ENCODE assay signal across 8 cellular contexts in the genomic region with DNA sequence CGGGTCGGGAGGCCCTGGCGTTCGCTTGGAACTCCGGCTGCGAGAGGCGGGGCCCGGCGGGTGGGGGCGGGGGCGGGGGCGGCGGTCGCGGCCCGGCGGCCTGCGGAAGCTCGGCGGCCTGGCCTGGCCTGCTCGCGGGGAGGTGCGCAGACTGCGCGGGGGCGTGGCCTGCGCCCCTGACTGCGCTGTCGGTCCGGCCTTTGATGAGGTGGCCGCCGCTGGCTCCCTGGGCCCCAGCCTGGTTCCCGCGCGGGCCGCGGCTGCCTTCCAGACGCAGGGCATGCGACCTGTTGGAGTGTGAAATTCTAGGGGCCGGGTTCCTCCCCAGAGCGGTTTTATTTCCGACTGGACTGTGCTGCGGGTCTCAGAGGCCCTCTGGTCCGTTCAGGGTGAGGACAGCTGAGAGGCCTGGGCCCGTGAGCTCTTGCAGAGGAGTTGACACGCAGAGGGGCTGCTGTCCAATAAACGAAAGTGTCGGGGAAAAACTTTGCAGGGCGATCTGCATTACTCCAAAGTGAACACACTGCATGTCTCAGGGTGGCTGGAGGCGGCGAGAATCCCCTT. TPM values are rescaled to one million over a fixed set of nuclear protein-coding genes. Genes with fewer than 3 reads are reported as not detected.
DNase-seq lines count a peak whose midpoint lies in the region; ATAC-seq and TF ChIP-seq lines count a peak whose summit lies in the region.

No MANE protein-coding gene starts in this region.

- H3K27me3 ChIP-seq in CD4-positive, alpha-beta T cell (ENCODE audit: control insufficient read depth, insufficient read depth, low read length): no peaks in the 10 kb centered on the region
- no peaks in the 10 kb centered on the region for H3K27me3 ChIP-seq in muscle layer of colon (ENCODE audit: control insufficient read depth in 1 of 2, insufficient read depth in 2 of 2, low read length in 2 of 2)

- intact Hi-C loops in CD4-positive, alpha-beta T cell (cut with DNase I, micrococcal nuclease): loop anchor here (1.0 to 5.0 kb wide), 8 partner anchors 20 to 107 kb away; partner anchors contain the start of genes IFT172 (in 2 of the 2), EIF2B4 (in 1 of the 2), GTF3C2 (in 1 of the 2) and MPV17 (in 1 of the 2)

- peaks cover 12% of the 10 kb centered on the region for H3K36me3 ChIP-seq in muscle layer of colon (ENCODE audit: insufficient read depth, low read length)

- no peaks in the 10 kb centered on the region for H3K27me3 Mint-ChIP-seq in CD4-positive, alpha-beta T cell

- peaks cover 44% of the 10 kb centered on the region for H3K4me1 ChIP-seq in muscle layer of colon (ENCODE audit: insufficient read depth, low read length)

- peak overlapping the region; percentile 87 to 90 for H3K4me3 ChIP-seq in muscle layer of colon (ENCODE audit: low read depth in 1 of 2, low read length in 2 of 2)

- H3K4me1 Mint-ChIP-seq in CD4-positive, alpha-beta T cell (ENCODE audit: low read depth): peaks cover 47% of the 10 kb centered on the region

- no peak for TF ChIP-seq POLR2A in erythroblast (IDR thresholded peaks at IDR 0.05; ENCODE audit: low read length)

- no peaks in the 10 kb centered on the region for H3K9me3 ChIP-seq in CD4-positive, alpha-beta T cell (ENCODE audit: control insufficient read depth, low read length)
- no peaks in the 10 kb centered on the region for H3K9me3 ChIP-seq in muscle layer of colon (ENCODE audit: low read length)

- H3K4me3 Mint-ChIP-seq in CD4-positive, alpha-beta T cell: peak overlapping the region; percentile 100

- H3K36me3 Mint-ChIP-seq in CD4-positive, alpha-beta T cell (ENCODE audit: low read depth): peaks cover 39% of the 10 kb centered on the region

- ATAC-seq in CD4-positive, alpha-beta T cell (ENCODE audit: poor library complexity): peak; percentile 43
- peak; percentile 37 for ATAC-seq in HG03378 (IDR thresholded peaks at IDR 0.05; ENCODE audit: unreplicated experiment)

- no peak for TF ChIP-seq CTCF in CD4-positive, alpha-beta T cell (IDR thresholded peaks at IDR 0.05)

- H3K27ac ChIP-seq in CD4-positive, alpha-beta T cell (ENCODE audit: low read depth, low read length): peak overlapping the region; percentile 80
- peak overlapping the region; percentile 87 for H3K27ac ChIP-seq in muscle layer of colon (ENCODE audit: low read depth, low read length)

- no peaks in the 10 kb centered on the region for H3K9me3 Mint-ChIP-seq in CD4-positive, alpha-beta T cell

- POLR2A ChIA-PET in CD4-positive, alpha-beta T cell (lab: Charles Lee): interaction anchor here (0.9 to 4.0 kb wide), 21 partner anchors 9 to 1441 kb away, joined by 3 to 59 read pairs (median 7); partner anchors contain the start of genes AGBL5, CCDC121, EIF2B4 and GPN1

- peak in 9 of 10 experiments; percentile 27 to 73 (median 55) for DNase-seq in CD4-positive, alpha-beta T cell
- DNase-seq in GM19238 (ENCODE audit: insufficient read length, low spot score): peak; percentile 83
- DNase-seq in NOMO-1 treated with dmso at 0.1 percent for 144 hours (lab: John Stamatoyannopoulos, UW; ENCODE audit: unreplicated experiment): peak; percentile 74
- peak; percentile 76 for DNase-seq in activated T-cell treated with anti-CD3 and anti-CD28 coated beads, Interleukin-2, amount 50 U/mL, for 1 hour
- DNase-seq in erythroblast (lab: John Stamatoyannopoulos, UW): peak; percentile 91 to 93
- DNase-seq in stimulated activated CD8-positive, alpha-beta memory T cell treated with anti-CD3 and anti-CD28 coated beads, Interleukin-7, amount 100 ng/mL, for 1 hour (ENCODE audit: low read depth in 2 of 2): peak; percentile 45 to 52

- peak overlapping the region; percentile 85 for H3K9ac ChIP-seq in muscle layer of colon (ENCODE audit: low read length)

- CTCF ChIA-PET in CD4-positive, alpha-beta T cell (lab: Charles Lee): interaction anchor here (0.9 to 1.6 kb wide), 6 partner anchors 17 to 199 kb away, joined by 3 to 12 read pairs (median 4); partner anchors contain the start of genes CCDC121, EIF2B4, GPN1 and PPM1G

- peak overlapping the region; percentile 96 for H3K27ac Mint-ChIP-seq in CD4-positive, alpha-beta T cell

RNA-seq across cellular contexts. Expression of gene NRBP1, which starts 0.6 kb away (rescaled TPM):
- 100 to 1,000 TPM; 169 to 181 TPM for total RNA-seq in CD4-positive, alpha-beta T cell

RNA-seq across cellular contexts. Expression of gene KRTCAP3, which starts 13.1 kb away (rescaled TPM):
- total RNA-seq in CD4-positive, alpha-beta T cell: 10 to 100 TPM; 11.5 to 12.8 TPM

RNA-seq across cellular contexts. Expression of gene PPM1G, which starts 19.7 kb away (rescaled TPM):
- 10 to 100 TPM; 30.4 to 31.2 TPM for total RNA-seq in CD4-positive, alpha-beta T cell

RNA-seq across cellular contexts. Expression of gene ZNF513, which starts 48.5 kb away (rescaled TPM):
- total RNA-seq in CD4-positive, alpha-beta T cell: 10 to 100 TPM; 22.8 to 22.9 TPM

RNA-seq across cellular contexts. Expression of gene SNX17, which starts 58.6 kb away (rescaled TPM):
- total RNA-seq in CD4-positive, alpha-beta T cell: 10 to 100 TPM; 66.3 to 67.9 TPM

Comparison
In these comparisons a context has a peak if more than half of its experiments do, and no peak if none do; other contexts are left out.
1. Peak in every context shown above with its lines: DNase-seq, ATAC-seq, H3K4me3 ChIP-seq and H3K27ac ChIP-seq.